ENCODE assay signal across 1 cellular context in genomic region chr1:33382651-33383415, GRCh38.
TF ChIP-seq lines count a peak whose summit lies in the region.

No MANE protein-coding gene starts in this region.

TF ChIP-seq in GM23338, 12 proteins besides CTCF, POLR2A, EP300 and RAD21 (continued from another document):
- no peak for TF ChIP-seq ZNF462 (CRISPR knock-in tag; IDR thresholded peaks at IDR 0.05)
- no peak for TF ChIP-seq EZH2phosphoT487 (IDR thresholded peaks at IDR 0.05; ENCODE audit: unreplicated experiment)
- TF ChIP-seq EZH2 (IDR thresholded peaks at IDR 0.05; ENCODE audit: low read depth, unreplicated experiment) = no peak
- TF ChIP-seq ZNF331 (CRISPR knock-in tag; IDR thresholded peaks at IDR 0.05; ENCODE audit: low read depth) = no peak
- TF ChIP-seq POLR2AphosphoS5 (IDR thresholded peaks at IDR 0.05; ENCODE audit: low read depth) = no peak
- TF ChIP-seq CREB1 (CRISPR knock-in tag; IDR thresholded peaks at IDR 0.05; ENCODE audit: low read depth) = no peak
- no peak for TF ChIP-seq REST (IDR thresholded peaks at IDR 0.05; ENCODE audit: unreplicated experiment)
- TF ChIP-seq NANOG (IDR thresholded peaks at IDR 0.05; ENCODE audit: borderline replicate concordance) = no peak
